8 cellular contexts compared by ENCODE assay signal in the genomic region with DNA sequence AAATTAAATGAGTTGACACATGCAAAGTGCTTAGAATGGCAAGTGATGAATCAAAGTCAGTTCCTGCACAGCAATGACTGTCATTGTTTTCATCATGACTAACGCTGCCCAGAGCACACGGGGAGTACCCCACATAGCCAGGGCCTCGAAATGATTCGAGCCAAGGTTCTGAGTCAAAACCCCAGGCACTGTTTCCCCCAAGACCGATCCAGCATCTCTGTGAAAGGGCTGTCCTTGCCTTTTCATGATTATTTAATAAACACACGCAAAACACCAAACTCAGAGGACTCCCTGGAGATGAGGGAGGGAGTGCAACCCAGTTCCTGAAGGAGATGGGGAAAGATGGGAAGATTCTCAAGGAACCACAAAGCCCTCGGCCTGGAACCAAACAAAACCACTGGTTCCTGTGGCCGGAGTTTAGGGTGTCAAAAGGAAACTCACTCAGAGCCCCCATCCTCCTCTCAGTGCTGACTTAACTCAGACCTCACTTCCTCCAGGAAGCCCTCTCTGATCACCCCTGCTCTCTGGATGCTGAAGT. TPM values are rescaled to one million over a fixed set of nuclear protein-coding genes. Genes with fewer than 3 reads are reported as not detected.
DNase-seq lines count a peak whose midpoint lies in the region; ATAC-seq and TF ChIP-seq lines count a peak whose summit lies in the region.

No MANE protein-coding gene starts in this region.

- TF ChIP-seq CTCF in hepatocyte (IDR thresholded peaks at IDR 0.05; ENCODE audit: poor library complexity), result no peak

- no peak overlapping the region for H2AFZ ChIP-seq in hepatocyte

- no peak for ATAC-seq in HG02588 (IDR thresholded peaks at IDR 0.05; ENCODE audit: unreplicated experiment)

- no peaks in the 10 kb centered on the region for H4K20me1 ChIP-seq in hepatocyte (ENCODE audit: insufficient read depth, poor library complexity, severe bottlenecking)

- no peaks in the 10 kb centered on the region for H3K9me3 ChIP-seq in hepatocyte (ENCODE audit: low read depth)

- DNase-seq in AG08396 (ENCODE audit: low spot score) (peak; percentile 60), H7 (peak; percentile 6), dermis microvascular lymphatic vessel endothelial cell (ENCODE audit: low read depth in 2 of 2) (peak; percentile 58 to 91), skeletal muscle cell (ENCODE audit: low read depth) (peak; percentile 60), hepatocyte (ENCODE audit: low spot score) (no peak), NCI-H2081 treated with DMSO at 0.1 percent for 48 hours (lab: John Stamatoyannopoulos, UW) (no peak)
- peak; percentile 8 to 27 (median 16) for DNase-seq in activated CD4-positive, CD25-positive, alpha-beta regulatory T cell (lab: John Stamatoyannopoulos, UW)

- H3K4me3 ChIP-seq in H7 (ENCODE audit: insufficient read depth, low read depth, low read length), result no peak overlapping the region
- no peak overlapping the region for H3K4me3 ChIP-seq in skeletal muscle cell (ENCODE audit: low read depth, low read length)
- no peak overlapping the region for H3K4me3 ChIP-seq in hepatocyte

- peaks cover 5% of the 10 kb centered on the region for H3K4me1 ChIP-seq in hepatocyte (ENCODE audit: insufficient read depth)

- H3K36me3 ChIP-seq in H7 (replicated peaks; ENCODE audit: control insufficient read depth, insufficient read depth, low read length), result no peaks in the 10 kb centered on the region
- H3K36me3 ChIP-seq in hepatocyte (replicated peaks; ENCODE audit: insufficient read depth, low read depth), result no peaks in the 10 kb centered on the region

- WGBS in hepatocyte (ENCODE audit: low lambda C conversion rate, missing lambda C conversion rate), result 87% methylated on average over 8 of the region's 8 CpGs

- H3K27me3 ChIP-seq in H7 (ENCODE audit: control insufficient read depth, insufficient read depth, low read length), result peaks cover 28% of the 10 kb centered on the region
- peaks cover 40% of the 10 kb centered on the region for H3K27me3 ChIP-seq in hepatocyte

- H3K27ac ChIP-seq in hepatocyte, result no peak overlapping the region

- no peaks in the 10 kb centered on the region for H3K79me2 ChIP-seq in hepatocyte

- H3K9me2 ChIP-seq in hepatocyte (replicated peaks; ENCODE audit: insufficient read depth), result no peaks in the 10 kb centered on the region

- no peak overlapping the region for H3K4me2 ChIP-seq in hepatocyte

RNA-seq across cellular contexts. Expression of a gene that starts 3.8 kb away (rescaled TPM):
- total RNA-seq in H7 (2014; rRNA removed; shearing (Covaris generic)), result 36.0 and 37.6 TPM in 2 replicates
- total RNA-seq in dermis microvascular lymphatic vessel endothelial cell, result 30.7 and 36.1 TPM in 2 replicates
- 2.5 and 2.9 TPM in 2 replicates for total RNA-seq in hepatocyte
- 1.8 and 2.6 TPM in 2 replicates for polyA plus RNA-seq in hepatocyte

Comparison
In these comparisons a context has a peak if more than half of its experiments do, and no peak if none do; other contexts are left out.
1. DNase-seq: peak in AG08396 (single experiment), H7 (single experiment), activated CD4-positive, CD25-positive, alpha-beta regulatory T cell (4 of 4), dermis microvascular lymphatic vessel endothelial cell (2 of 2) and skeletal muscle cell (single experiment); none in hepatocyte (single experiment) and NCI-H2081 treated with DMSO at 0.1 percent for 48 hours (single experiment).